10 cellular contexts compared by ENCODE assay signal in the genomic region with DNA sequence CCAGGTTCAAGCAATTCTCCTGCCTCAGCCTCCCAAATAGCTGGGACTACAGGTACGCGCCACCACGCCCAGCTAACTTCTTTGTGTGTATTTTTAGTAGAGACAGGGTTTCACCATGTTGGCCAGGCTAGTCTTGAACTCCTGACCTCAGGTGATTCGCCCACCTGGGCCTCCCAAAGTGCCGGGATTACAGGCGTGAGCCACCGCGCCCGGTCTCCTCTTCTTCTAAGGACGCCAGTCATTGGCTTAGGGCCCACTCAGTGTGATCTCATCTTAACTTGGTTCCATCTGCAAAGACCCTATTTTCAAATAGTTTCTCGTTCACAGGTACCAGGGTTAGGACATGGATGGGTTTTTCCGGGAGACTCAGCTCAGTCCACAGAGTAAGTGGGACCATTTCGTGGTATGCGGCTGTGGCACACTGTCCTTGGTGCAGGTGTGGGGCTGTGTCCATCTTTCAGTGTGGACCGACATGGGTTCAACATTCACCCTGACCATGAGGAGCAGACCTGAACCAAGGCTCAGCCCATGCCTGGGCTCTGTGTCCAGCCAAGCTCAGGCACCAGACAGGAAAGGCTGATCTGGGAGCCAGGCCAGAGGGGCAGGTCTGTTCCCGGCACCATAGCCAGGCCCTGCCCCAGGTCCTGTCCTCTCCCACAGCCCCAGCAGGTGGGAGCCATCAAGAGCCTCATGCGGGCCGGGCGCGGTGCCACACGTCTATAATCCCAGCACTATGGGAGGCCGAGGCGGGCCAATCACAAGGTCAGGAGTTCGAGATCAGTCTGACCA. TPM values are rescaled to one million over a fixed set of nuclear protein-coding genes. Genes with fewer than 3 reads are reported as not detected.
DNase-seq lines count a peak whose midpoint lies in the region; ATAC-seq and TF ChIP-seq lines count a peak whose summit lies in the region.
"Had no signal": no experiment of that assay in that cellular context is flagged by ENCODE, and none has a peak within 500 bp of the region (broad histone marks: within the 10 kb centered on the region; RNA-seq: fewer than 3 reads in every experiment).

No MANE protein-coding gene starts in this region.

- no peaks in the 10 kb centered on the region for H3K9me3 Mint-ChIP-seq in T-helper 1 cell treated with Interleukin-12 subunit alpha and Interleukin-12 subunit beta and Interleukin-4 antibody, amounts not matched to agents 30 μg/mL and 1 μg/mL, for 36 hours
- H3K9me3 Mint-ChIP-seq in activated T-helper 2 cell treated with anti-CD3 and anti-CD28 coated beads, Interferon-gamma antibody, Interleukin-2, Interleukin-4, amounts not matched to agents 10 μg/mL and 5 μg/mL and 100 μg/mL, durations not matched to agents 14 hours and 24 hours and 36 hours, result no peaks in the 10 kb centered on the region

- H3K4me3 Mint-ChIP-seq in T-helper 1 cell treated with Interleukin-12 subunit alpha and Interleukin-12 subunit beta and Interleukin-4 antibody, amounts not matched to agents 30 μg/mL and 1 μg/mL, for 36 hours, result no peak overlapping the region
- H3K4me3 Mint-ChIP-seq in activated T-helper 2 cell treated with anti-CD3 and anti-CD28 coated beads, Interferon-gamma antibody, Interleukin-2, Interleukin-4, amounts not matched to agents 10 μg/mL and 5 μg/mL and 100 μg/mL, durations not matched to agents 14 hours and 24 hours and 36 hours (ENCODE audit: low read depth), result no peak overlapping the region

- peak overlapping the region; percentile 19 to 71 for H3K27ac ChIP-seq in testis

- H3K4me3 ChIP-seq in testis, result no peak overlapping the region

- H3K36me3 ChIP-seq in testis (ENCODE audit: low read depth, missing control alignments), result no peaks in the 10 kb centered on the region

- ATAC-seq in left colon, result no peak
- no peak for ATAC-seq in HG03469 (IDR thresholded peaks at IDR 0.05; ENCODE audit: unreplicated experiment)

- intact Hi-C loops in activated T-helper 2 cell treated with anti-CD3 and anti-CD28 coated beads, Interferon-gamma antibody, Interleukin-2, Interleukin-4, amounts not matched to agents 10 μg/mL and 5 μg/mL and 100 μg/mL, durations not matched to agents 14 hours and 24 hours and 36 hours (cut with micrococcal nuclease), result loop anchor here (5.0 kb wide), 1 partner anchor 39 kb away; no protein-coding TSS in a partner anchor
- intact Hi-C loops in left colon (cut with DNase I, micrococcal nuclease) (no loop called here), testis (cut with DNase I; ENCODE audit: low total_unique reads) (no loop called here)

- no peak for DNase-seq in T-helper 1 cell
- DNase-seq in activated T-helper 2 cell treated with anti-CD3 and anti-CD28 coated beads, Interferon-gamma antibody, Interleukin-2, Interleukin-4, amounts not matched to agents 10 μg/mL and 5 μg/mL and 100 μg/mL, durations not matched to agents 14 hours and 24 hours and 36 hours (ENCODE audit: low spot score), result no peak
- peak; percentile 62 to 74 for DNase-seq in left colon
- DNase-seq in testis, result peak; percentile 88
- DNase-seq in NCI-H345 (lab: John Stamatoyannopoulos, UW), result no peak
- no peak for DNase-seq in iPS-NIHi7 (ENCODE audit: extremely low spot score)
- DNase-seq: activated effector memory CD4-positive, alpha-beta T cell treated with anti-CD3 and anti-CD28 coated beads, Interleukin-2, amount 50 U/mL, for 16 hours; NCI-H1436 treated with DMSO at 0.1 percent for 48 hours had no signal

- H3K36me3 Mint-ChIP-seq in T-helper 1 cell treated with Interleukin-12 subunit alpha and Interleukin-12 subunit beta and Interleukin-4 antibody, amounts not matched to agents 30 μg/mL and 1 μg/mL, for 36 hours (ENCODE audit: low read depth), result no peaks in the 10 kb centered on the region
- H3K36me3 Mint-ChIP-seq in activated T-helper 2 cell treated with anti-CD3 and anti-CD28 coated beads, Interferon-gamma antibody, Interleukin-2, Interleukin-4, amounts not matched to agents 10 μg/mL and 5 μg/mL and 100 μg/mL, durations not matched to agents 14 hours and 24 hours and 36 hours (ENCODE audit: low read depth), result peaks cover 11% of the 10 kb centered on the region

- WGBS in testis, 2 donors, result 61 to 80% methylated on average over 13 to 24 of the region's 24 CpGs

- peaks cover 34% of the 10 kb centered on the region for H3K4me1 ChIP-seq in testis

- TF ChIP-seq POLR2A in testis (IDR thresholded peaks at IDR 0.05), result no peak

- H3K27me3 Mint-ChIP-seq in T-helper 1 cell treated with Interleukin-12 subunit alpha and Interleukin-12 subunit beta and Interleukin-4 antibody, amounts not matched to agents 30 μg/mL and 1 μg/mL, for 36 hours (ENCODE audit: low read depth), result no peaks in the 10 kb centered on the region
- no peaks in the 10 kb centered on the region for H3K27me3 Mint-ChIP-seq in activated T-helper 2 cell treated with anti-CD3 and anti-CD28 coated beads, Interferon-gamma antibody, Interleukin-2, Interleukin-4, amounts not matched to agents 10 μg/mL and 5 μg/mL and 100 μg/mL, durations not matched to agents 14 hours and 24 hours and 36 hours (ENCODE audit: low read depth)

- H3K27ac Mint-ChIP-seq in T-helper 1 cell treated with Interleukin-12 subunit alpha and Interleukin-12 subunit beta and Interleukin-4 antibody, amounts not matched to agents 30 μg/mL and 1 μg/mL, for 36 hours, result peak overlapping the region; percentile 36
- peak overlapping the region; percentile 65 for H3K27ac Mint-ChIP-seq in activated T-helper 2 cell treated with anti-CD3 and anti-CD28 coated beads, Interferon-gamma antibody, Interleukin-2, Interleukin-4, amounts not matched to agents 10 μg/mL and 5 μg/mL and 100 μg/mL, durations not matched to agents 14 hours and 24 hours and 36 hours

- TF ChIP-seq CTCF in testis (IDR thresholded peaks at IDR 0.05), result no peak

- peaks cover 23% of the 10 kb centered on the region for H3K4me1 Mint-ChIP-seq in T-helper 1 cell treated with Interleukin-12 subunit alpha and Interleukin-12 subunit beta and Interleukin-4 antibody, amounts not matched to agents 30 μg/mL and 1 μg/mL, for 36 hours (ENCODE audit: low read depth)
- peaks cover 31% of the 10 kb centered on the region for H3K4me1 Mint-ChIP-seq in activated T-helper 2 cell treated with anti-CD3 and anti-CD28 coated beads, Interferon-gamma antibody, Interleukin-2, Interleukin-4, amounts not matched to agents 10 μg/mL and 5 μg/mL and 100 μg/mL, durations not matched to agents 14 hours and 24 hours and 36 hours (ENCODE audit: low read depth)

- H3K27me3 ChIP-seq in testis, result no peaks in the 10 kb centered on the region

- H3K9me3 ChIP-seq in testis, result no peaks in the 10 kb centered on the region

RNA-seq across cellular contexts. Expression of a gene that starts 2.8 kb away (rescaled TPM):
- 161 and 176 TPM in 2 replicates for total RNA-seq in activated T-helper 2 cell treated with anti-CD3 and anti-CD28 coated beads, Interferon-gamma antibody, Interleukin-2, Interleukin-4, amounts not matched to agents 10 μg/mL and 5 μg/mL and 100 μg/mL, durations not matched to agents 14 hours and 24 hours and 36 hours
- total RNA-seq in left colon (100 to 1,000 TPM; 242 to 319 TPM), testis (100 to 1,000 TPM in 1 of 2 donors, 10 to 100 TPM in 1; 93.0 to 103 TPM)
- polyA plus RNA-seq in testis (ENCODE audit: insufficient read depth, low read depth, low replicate concordance), result 76.5 TPM

RNA-seq across cellular contexts. Expression of a gene that starts 38.3 kb away (rescaled TPM):
- total RNA-seq in activated T-helper 2 cell treated with anti-CD3 and anti-CD28 coated beads, Interferon-gamma antibody, Interleukin-2, Interleukin-4, amounts not matched to agents 10 μg/mL and 5 μg/mL and 100 μg/mL, durations not matched to agents 14 hours and 24 hours and 36 hours, result 41.3 and 47.0 TPM in 2 replicates
- total RNA-seq in left colon (10 to 100 TPM; 73.1 to 73.7 TPM), testis (100 to 1,000 TPM in 1 of 2 donors, 10 to 100 TPM in 1; 61.1 to 117 TPM)
- polyA plus RNA-seq in testis (ENCODE audit: insufficient read depth, low read depth, low replicate concordance), result 43.2 TPM

RNA-seq across cellular contexts. Expression of a gene that starts 42.3 kb away (rescaled TPM):
- total RNA-seq in activated T-helper 2 cell treated with anti-CD3 and anti-CD28 coated beads, Interferon-gamma antibody, Interleukin-2, Interleukin-4, amounts not matched to agents 10 μg/mL and 5 μg/mL and 100 μg/mL, durations not matched to agents 14 hours and 24 hours and 36 hours, result 175 and 181 TPM in 2 replicates
- total RNA-seq in left colon (10 to 100 TPM; 37.9 to 48.4 TPM), testis (10 to 100 TPM; 22.8 to 31.6 TPM)
- 17.8 TPM for polyA plus RNA-seq in testis (ENCODE audit: insufficient read depth, low read depth, low replicate concordance)

RNA-seq across cellular contexts. Expression of a gene that starts 42.9 kb away (rescaled TPM):
- 7.6 and 9.5 TPM in 2 replicates for total RNA-seq in activated T-helper 2 cell treated with anti-CD3 and anti-CD28 coated beads, Interferon-gamma antibody, Interleukin-2, Interleukin-4, amounts not matched to agents 10 μg/mL and 5 μg/mL and 100 μg/mL, durations not matched to agents 14 hours and 24 hours and 36 hours
- total RNA-seq in left colon (1 to 10 TPM; 2.1 to 2.3 TPM), testis (100 to 1,000 TPM; 208 to 276 TPM)
- 796 TPM for polyA plus RNA-seq in testis (ENCODE audit: insufficient read depth, low read depth, low replicate concordance)

Comparison
In these comparisons a context has a peak if more than half of its experiments do, and no peak if none do; other contexts are left out.
1. DNase-seq: peak in left colon (2 of 2) and testis (single experiment); none in T-helper 1 cell (0 of 5), activated T-helper 2 cell treated with anti-CD3 and anti-CD28 coated beads, Interferon-gamma antibody, Interleukin-2, Interleukin-4, amounts not matched to agents 10 μg/mL and 5 μg/mL and 100 μg/mL, durations not matched to agents 14 hours and 24 hours and 36 hours (single experiment), NCI-H345 (single experiment) and iPS-NIHi7 (single experiment).